Comparison of ENCODE assay signal across 8 cellular contexts in the genomic region with DNA sequence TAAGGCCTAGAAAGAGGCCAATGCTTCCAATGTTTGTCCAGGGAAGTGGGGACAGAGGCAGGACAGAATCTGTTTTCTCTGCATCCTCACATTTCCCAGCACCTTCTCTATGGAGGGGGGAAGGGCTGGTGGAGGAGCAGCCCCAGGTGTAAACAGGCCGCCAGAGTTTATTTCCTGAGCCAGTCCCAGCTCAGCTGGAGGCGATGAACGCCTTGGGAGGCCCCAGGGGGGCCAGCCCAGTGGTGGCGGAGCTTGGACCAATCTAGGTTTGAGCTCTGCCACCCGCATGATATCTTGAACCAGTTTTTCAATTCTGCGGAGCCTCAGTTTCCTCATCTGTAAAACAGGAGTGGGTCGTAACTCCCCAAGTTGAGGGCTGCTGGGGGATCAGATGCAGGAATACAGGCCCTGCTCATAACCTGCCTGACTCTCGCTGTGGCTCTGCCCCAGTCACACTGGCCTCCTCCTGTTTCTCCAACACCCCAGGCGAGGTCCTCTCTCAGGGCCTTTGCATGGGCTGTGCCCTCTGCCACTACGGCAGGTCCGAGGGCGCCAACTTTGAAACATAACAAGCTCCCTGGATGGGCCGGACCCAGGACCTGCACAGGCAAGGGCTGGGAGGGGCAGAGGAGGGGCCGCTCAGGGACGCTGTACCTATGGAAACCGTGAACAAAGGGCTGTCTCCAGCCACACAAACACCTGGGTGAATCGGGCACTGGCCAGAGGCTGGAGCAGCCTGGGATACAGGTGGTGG. TPM values are rescaled to one million over a fixed set of nuclear protein-coding genes. Genes with fewer than 3 reads are reported as not detected.
DNase-seq lines count a peak whose midpoint lies in the region; ATAC-seq and TF ChIP-seq lines count a peak whose summit lies in the region.

No MANE protein-coding gene starts in this region.

- no peaks in the 10 kb centered on the region for H3K9me3 Mint-ChIP-seq in stimulated activated memory B cell treated with anti-CD40 and anti-IgM and Interleukin-4, amounts not matched to agents 10 μg/mL and 1 μg/mL and 100 μg/mL, for 72 hours

- no peak for TF ChIP-seq CTCF in WI38 (IDR thresholded peaks at IDR 0.05; ENCODE audit: low read depth, low read length)

- no peak overlapping the region for H3K27ac ChIP-seq in iPS-20b (ENCODE audit: low read length)

- H3K27me3 ChIP-seq in iPS-20b (ENCODE audit: insufficient read depth, low read length), result peaks cover 13% of the 10 kb centered on the region

- H3K4me1 ChIP-seq in iPS-20b (ENCODE audit: insufficient read depth, low read length), result peaks cover 3% of the 10 kb centered on the region; the same call in 1 of the 2 replicates

- no peak for ATAC-seq in stimulated activated memory B cell treated with anti-CD40 and anti-IgM and Interleukin-4, amounts not matched to agents 10 μg/mL and 1 μg/mL and 100 μg/mL, for 72 hours
- ATAC-seq in HG03025 (IDR thresholded peaks at IDR 0.05; ENCODE audit: low FRiP score, unreplicated experiment), result no peak

- H3K36me3 Mint-ChIP-seq in stimulated activated memory B cell treated with anti-CD40 and anti-IgM and Interleukin-4, amounts not matched to agents 10 μg/mL and 1 μg/mL and 100 μg/mL, for 72 hours, result peaks cover 12% of the 10 kb centered on the region

- H3K9ac ChIP-seq in iPS-20b (ENCODE audit: low read depth, low read length), result no peak overlapping the region

- peak overlapping the region; percentile 89 for H3K4me3 ChIP-seq in WI38 (ENCODE audit: low read depth, low read length)
- H3K4me3 ChIP-seq in iPS-20b (ENCODE audit: low read length), result peak overlapping the region; percentile 67; the same call in 1 of the 2 replicates

- H3K27me3 Mint-ChIP-seq in stimulated activated memory B cell treated with anti-CD40 and anti-IgM and Interleukin-4, amounts not matched to agents 10 μg/mL and 1 μg/mL and 100 μg/mL, for 72 hours, result no peaks in the 10 kb centered on the region

- no peaks in the 10 kb centered on the region for H3K36me3 ChIP-seq in iPS-20b (ENCODE audit: insufficient read depth, low read depth, low read length)

- H3K4me1 Mint-ChIP-seq in stimulated activated memory B cell treated with anti-CD40 and anti-IgM and Interleukin-4, amounts not matched to agents 10 μg/mL and 1 μg/mL and 100 μg/mL, for 72 hours, result peaks cover 53% of the 10 kb centered on the region

- peak overlapping the region; percentile 100 for H3K27ac Mint-ChIP-seq in stimulated activated memory B cell treated with anti-CD40 and anti-IgM and Interleukin-4, amounts not matched to agents 10 μg/mL and 1 μg/mL and 100 μg/mL, for 72 hours

- peak overlapping the region; percentile 99 for H3K4me3 Mint-ChIP-seq in stimulated activated memory B cell treated with anti-CD40 and anti-IgM and Interleukin-4, amounts not matched to agents 10 μg/mL and 1 μg/mL and 100 μg/mL, for 72 hours

- peak; percentile 13 for DNase-seq in NCI-H2227 (lab: John Stamatoyannopoulos, UW; ENCODE audit: unreplicated experiment)
- DNase-seq in NCI-H2227 treated with DMSO at 0.1 percent for 48 hours (lab: John Stamatoyannopoulos, UW), result no peak
- no peak for DNase-seq in GDM1 (lab: John Stamatoyannopoulos, UW)
- no peak for DNase-seq in cerebellum (ENCODE audit: low spot score)

- no peaks in the 10 kb centered on the region for H3K9me3 ChIP-seq in iPS-20b (ENCODE audit: insufficient read depth, low read depth, low read length)

RNA-seq across cellular contexts. Expression of a gene that starts 1.1 kb away (rescaled TPM):
- total RNA-seq in cerebellum, result 4.4 TPM

RNA-seq across cellular contexts. Expression of a gene that starts 29.7 kb away (rescaled TPM):
- 26.2 TPM for total RNA-seq in cerebellum
